Comparison of ENCODE assay signal across 20 cellular contexts in the genomic region with DNA sequence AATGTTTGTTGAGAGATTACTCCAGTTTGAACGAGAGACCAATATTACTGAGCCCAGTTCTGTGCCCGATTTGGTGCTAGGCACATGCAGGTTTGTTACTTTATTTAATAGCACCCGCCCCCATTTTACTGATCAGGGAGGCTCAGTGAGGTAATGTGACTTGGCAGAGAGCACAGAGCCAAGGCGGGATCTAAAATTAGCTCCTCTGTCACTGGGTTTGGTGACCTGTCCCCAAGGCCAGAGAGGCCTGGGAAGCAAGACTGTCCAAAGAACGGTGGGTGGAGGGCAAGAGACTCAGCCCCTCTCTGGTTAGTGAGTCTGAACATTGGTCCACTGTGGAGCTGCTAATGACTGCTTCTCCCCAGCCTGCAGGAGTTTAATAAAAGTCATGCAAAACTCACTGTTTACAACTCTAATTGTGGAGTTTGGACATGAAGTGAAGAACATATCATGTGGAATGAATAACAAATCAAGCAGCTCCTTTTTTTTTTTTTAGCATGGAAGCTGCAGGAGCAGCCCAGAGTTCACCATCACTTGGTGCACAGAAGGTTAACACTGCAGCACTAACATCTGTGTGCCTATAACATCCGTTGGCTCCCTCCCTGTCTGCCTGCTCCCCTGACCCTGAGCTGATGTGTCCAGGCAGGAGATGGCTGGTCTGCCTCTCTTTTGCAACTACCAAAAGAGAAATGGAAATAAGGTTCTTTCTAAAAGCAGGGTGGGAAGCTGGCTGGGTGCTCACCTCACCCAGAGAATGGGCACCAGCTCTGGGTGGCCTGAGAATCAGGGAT. TPM values are rescaled to one million over a fixed set of nuclear protein-coding genes. Genes with fewer than 3 reads are reported as not detected.
DNase-seq lines count a peak whose midpoint lies in the region; ATAC-seq and TF ChIP-seq lines count a peak whose summit lies in the region.
"Had no signal": no experiment of that assay in that cellular context is flagged by ENCODE, and none has a peak within 500 bp of the region (broad histone marks: within the 10 kb centered on the region; RNA-seq: fewer than 3 reads in every experiment).

No MANE protein-coding gene starts in this region.

- in situ Hi-C loops in GM23248 (cut with MboI): no loop called here
- in situ Hi-C loops in mammary epithelial cell (cut with MboI; ENCODE audit: low sequenced_read_pairs in 2 of 2): no loop called here
- in situ Hi-C loops in gastrocnemius medialis (cut with MboI; ENCODE audit: low sequenced_read_pairs in 4 of 4): no loop called here

- H3K4me3 ChIP-seq in GM23248: no peak overlapping the region
- H3K4me3 ChIP-seq in mammary epithelial cell (replicated peaks in 1 of 3; ENCODE audit: insufficient read depth in 1 of 3, low read depth in 2 of 3, low read length in 3 of 3): no peak overlapping the region
- H3K4me3 ChIP-seq in right cardiac atrium (ENCODE audit: low read length): no peak overlapping the region
- no peak overlapping the region for H3K4me3 ChIP-seq in gastrocnemius medialis
- H3K4me3 ChIP-seq: SJCRH30 had no signal

- peaks cover 6% of the 10 kb centered on the region; the same call in 1 of the 2 replicates for H3K4me1 ChIP-seq in GM23248 (ENCODE audit: insufficient read depth)
- H3K4me1 ChIP-seq in mammary epithelial cell (ENCODE audit: insufficient read depth, low read length): peaks cover 23% of the 10 kb centered on the region
- H3K4me1 ChIP-seq in right cardiac atrium (ENCODE audit: control insufficient read depth, insufficient read depth, low read length): peaks cover 13% of the 10 kb centered on the region
- H3K4me1 ChIP-seq in gastrocnemius medialis: peaks cover 17 to 20% of the 10 kb centered on the region in 2 donors

- H4K20me1 ChIP-seq in GM23248 (ENCODE audit: insufficient read depth) (no peaks in the 10 kb centered on the region), mammary epithelial cell (ENCODE audit: insufficient read depth, low read length) (no peaks in the 10 kb centered on the region)

- WGBS in GM23248 (ENCODE audit: low coverage in 1 of 2, low lambda C conversion rate in 2 of 2, missing lambda C conversion rate in 2 of 2), 2 experiments: 39 to 41% methylated on average over 6 of the region's 6 CpGs
- WGBS in mammary epithelial cell (ENCODE audit: low coverage, missing lambda C conversion rate): 91% methylated on average over 6 of the region's 6 CpGs
- 51% methylated on average over 6 of the region's 6 CpGs for WGBS in right cardiac atrium

- ATAC-seq in right cardiac atrium: peak; percentile 62 to 67
- peak; percentile 94 to 98 for ATAC-seq in gastrocnemius medialis
- ATAC-seq in natural killer cell: no peak
- no peak for ATAC-seq in GM19463 (IDR thresholded peaks at IDR 0.05; ENCODE audit: unreplicated experiment)

- no peak overlapping the region for H3K4me2 ChIP-seq in GM23248 (ENCODE audit: unreplicated experiment)
- H3K4me2 ChIP-seq in mammary epithelial cell (ENCODE audit: insufficient read depth, low read depth, low read length): peak overlapping the region; percentile 14

- no peak overlapping the region for H3K27ac Mint-ChIP-seq in natural killer cell
- H3K27ac Mint-ChIP-seq: activated CD4-positive, alpha-beta memory T cell treated with anti-CD3 and anti-CD28 coated beads for 36 hours; immature natural killer cell; T-helper 1 cell treated with Interleukin-12 subunit alpha and Interleukin-12 subunit beta and Interleukin-4 antibody, amounts not matched to agents 30 μg/mL and 1 μg/mL, for 36 hours had no signal

- dilution Hi-C loops in mammary epithelial cell (cut with HindIII; ENCODE audit: low sequenced_read_pairs): no loop called here

- intact Hi-C loops in mammary epithelial cell (cut with micrococcal nuclease): loop anchor here (5.0 kb wide), 1 partner anchor 287 kb away; no protein-coding TSS in a partner anchor
- intact Hi-C loops in right cardiac atrium (cut with DNase I): no loop called here
- intact Hi-C loops in gastrocnemius medialis (cut with DNase I; ENCODE audit: low total_unique reads): loop anchor here (5.0 kb wide), 2 partner anchors 198 to 308 kb away; partner anchors contain the start of gene GALNT18
- intact Hi-C loops in natural killer cell (cut with micrococcal nuclease): no loop called here

- H3K79me2 ChIP-seq in GM23248 (ENCODE audit: insufficient read depth) (no peaks in the 10 kb centered on the region), mammary epithelial cell (ENCODE audit: insufficient read depth, low read length) (no peaks in the 10 kb centered on the region)

- H3K27me3 Mint-ChIP-seq in natural killer cell (ENCODE audit: low read depth in 2 of 2): no peaks in the 10 kb centered on the region

- peaks cover 7% of the 10 kb centered on the region in 2 donors for H3K4me1 Mint-ChIP-seq in natural killer cell

- no peaks in the 10 kb centered on the region for H3K9me3 ChIP-seq in GM23248 (ENCODE audit: low read depth)
- H3K9me3 ChIP-seq in mammary epithelial cell (replicated peaks; ENCODE audit: insufficient read depth, low read length): no peaks in the 10 kb centered on the region
- no peaks in the 10 kb centered on the region for H3K9me3 ChIP-seq in right cardiac atrium (ENCODE audit: control insufficient read depth, low read length)
- no peaks in the 10 kb centered on the region for H3K9me3 ChIP-seq in gastrocnemius medialis
- H3K9me3 ChIP-seq: SJCRH30 had no signal

- no peaks in the 10 kb centered on the region for H3F3A ChIP-seq in GM23248 (ENCODE audit: insufficient read depth)

- DNase-seq in GM23248 (peak; percentile 10), mammary epithelial cell (no peak), right cardiac atrium (no peak), gastrocnemius medialis (peak; percentile 52 to 65), natural killer cell (no peak), HCEC 1CT (no peak), DMS79 treated with DMSO at 0.1 percent for 48 hours (lab: John Stamatoyannopoulos, UW) (no peak)
- DNase-seq: activated CD4-positive, alpha-beta memory T cell treated with anti-CD3 and anti-CD28 coated beads for 36 hours; activated T-cell treated with anti-CD3 and anti-CD28 coated beads for 4 hours; cerebellar nuclear complex; DND-41; immature natural killer cell; mesendoderm; NCI-H1105; NCI-H526 treated with DMSO at 0.1 percent for 48 hours; SJCRH30; stimulated activated CD4-positive, alpha-beta T cell treated with anti-CD3 and anti-CD28 coated beads, Interleukin-15, amount 100 ng/mL, for 24 hours; WERI-Rb-1 had no signal

- H2AFZ ChIP-seq in GM23248: no peak overlapping the region
- H2AFZ ChIP-seq in mammary epithelial cell (ENCODE audit: low read depth, low read length): peak overlapping the region; percentile 30

- H3K36me3 ChIP-seq in GM23248 (ENCODE audit: low read depth): no peaks in the 10 kb centered on the region
- no peaks in the 10 kb centered on the region for H3K36me3 ChIP-seq in mammary epithelial cell (ENCODE audit: insufficient read depth, low read length)
- H3K36me3 ChIP-seq in gastrocnemius medialis: no peaks in the 10 kb centered on the region
- H3K36me3 ChIP-seq: SJCRH30, WERI-Rb-1 had no signal

- H3K27me3 ChIP-seq in GM23248 (replicated peaks; ENCODE audit: insufficient read depth) (no peaks in the 10 kb centered on the region), mammary epithelial cell (ENCODE audit: insufficient read depth, low read length) (no peaks in the 10 kb centered on the region), right cardiac atrium (ENCODE audit: control insufficient read depth, insufficient read depth) (no peaks in the 10 kb centered on the region), gastrocnemius medialis (no peaks in the 10 kb centered on the region)
- H3K27me3 ChIP-seq: SJCRH30 had no signal

- no peaks in the 10 kb centered on the region for H3K9me2 ChIP-seq in GM23248 (ENCODE audit: insufficient read depth)

- no peak for TF ChIP-seq POLR2A in gastrocnemius medialis (IDR thresholded peaks at IDR 0.05)

- no peaks in the 10 kb centered on the region for H3K36me3 Mint-ChIP-seq in natural killer cell
- H3K36me3 Mint-ChIP-seq: activated CD4-positive, alpha-beta memory T cell treated with anti-CD3 and anti-CD28 coated beads for 36 hours; immature natural killer cell had no signal

- no peak for TF ChIP-seq CTCF in mammary epithelial cell (conservative IDR thresholded peaks at IDR 0.05 in 1 of 2, IDR thresholded peaks at IDR 0.05 in 1 of 2; ENCODE audit: extremely low read depth in 1 of 2, insufficient read depth in 1 of 2, low read depth in 1 of 2, low read length in 2 of 2)
- no peak for TF ChIP-seq CTCF in gastrocnemius medialis (IDR thresholded peaks at IDR 0.05 in 4 of 5, conservative IDR thresholded peaks at IDR 0.05 in 1 of 5)
- no peak for TF ChIP-seq CTCF in natural killer cell (IDR thresholded peaks at IDR 0.05)

- no peak overlapping the region for H3K4me3 Mint-ChIP-seq in natural killer cell
- H3K4me3 Mint-ChIP-seq: activated CD4-positive, alpha-beta memory T cell treated with anti-CD3 and anti-CD28 coated beads for 36 hours; immature natural killer cell; T-helper 1 cell treated with Interleukin-12 subunit alpha and Interleukin-12 subunit beta and Interleukin-4 antibody, amounts not matched to agents 30 μg/mL and 1 μg/mL, for 36 hours had no signal

- CTCF ChIA-PET in mammary epithelial cell (lab: Charles Lee; ENCODE audit: low non-redundant PET): no interaction called here

- H3K9me3 Mint-ChIP-seq in natural killer cell: no peaks in the 10 kb centered on the region
- H3K9me3 Mint-ChIP-seq: activated CD4-positive, alpha-beta memory T cell treated with anti-CD3 and anti-CD28 coated beads for 36 hours; immature natural killer cell had no signal

- H3K9ac ChIP-seq in GM23248: no peak overlapping the region
- no peak overlapping the region for H3K9ac ChIP-seq in mammary epithelial cell (ENCODE audit: insufficient read depth, low read length)

- BruUV-seq in mammary epithelial cell (replicated peaks; lab: Mats Ljungman, UMichigan): no TSS peak

- H3K27ac ChIP-seq in GM23248 (peak overlapping the region; percentile 23; the same call in 1 of the 2 replicates), mammary epithelial cell (ENCODE audit: insufficient read depth, low read depth, low read length) (no peak overlapping the region), right cardiac atrium (ENCODE audit: low read length) (peak overlapping the region; percentile 40), gastrocnemius medialis (peak overlapping the region; percentile 67 to 78 (median 73))
- H3K27ac ChIP-seq: SJCRH30, WERI-Rb-1 had no signal

RNA-seq across cellular contexts. Expression of gene CSNK2A3, which starts 39.0 kb away (rescaled TPM):
- total RNA-seq in GM23248 (2014; rRNA removed; shearing (Covaris generic)): 2.5 and 3.3 TPM in 2 replicates
- polyA plus RNA-seq in GM23248 (2016; fragmentation: Nextera tagmentation; extraction: Ambion mirVana): 0.73 TPM in 1 of 2 replicates, not detected in the other
- 1 to 10 TPM; 2.7 to 6.5 TPM for total RNA-seq in mammary epithelial cell
- polyA plus RNA-seq in mammary epithelial cell: 1.8 TPM
- 0.47 TPM for polyA minus RNA-seq in mammary epithelial cell
- 1 to 10 TPM; 1.4 to 2.3 (median 1.7) TPM for total RNA-seq in right cardiac atrium
- polyA plus RNA-seq in right cardiac atrium: 0.43 TPM
- total RNA-seq in gastrocnemius medialis: 1 to 10 TPM in 2 of 4 donors, under 1 TPM in 2; 0.68 to 1.6 (median 1.0) TPM
- total RNA-seq in natural killer cell: 1 to 10 TPM in 1 of 3 donors, under 1 TPM in 1, not detected in 1; 0.33 to 1.1 TPM

Comparison
In these comparisons a context has a peak if more than half of its experiments do, and no peak if none do; other contexts are left out.
1. DNase-seq: peak in GM23248 (single experiment) and gastrocnemius medialis (2 of 2); none in mammary epithelial cell (single experiment), right cardiac atrium (0 of 3), natural killer cell (single experiment), HCEC 1CT (single experiment) and DMS79 treated with DMSO at 0.1 percent for 48 hours (single experiment).
2. ATAC-seq: peak in right cardiac atrium (2 of 2) and gastrocnemius medialis (2 of 2); none in natural killer cell (0 of 3) and GM19463 (single experiment).
3. intact Hi-C loops: an anchor here in mammary epithelial cell (5.0 kb wide) and gastrocnemius medialis (5.0 kb wide); none called in right cardiac atrium and natural killer cell.